25 cellular contexts compared by ENCODE assay signal in genomic region chr7:26630361-26630760, GRCh38.
"Had no signal": no experiment of that assay in that cellular context is flagged by ENCODE, and none has a peak within 500 bp of the region (broad histone marks: within the 10 kb centered on the region; RNA-seq: fewer than 3 reads in every experiment).

No MANE protein-coding gene starts in this region.

- H3K27me3 ChIP-seq: neural progenitor cell, pancreas, right lobe of liver, sigmoid colon, stomach, thyroid gland, upper lobe of right lung, uterus had no signal

- H2AFZ ChIP-seq: neural progenitor cell had no signal

- H3K9ac ChIP-seq: neural progenitor cell had no signal

- H3K4me3 ChIP-seq: neural progenitor cell, pancreas, psoas muscle, right lobe of liver, sigmoid colon, stomach, thoracic aorta, thyroid gland, tibial nerve, upper lobe of right lung, uterus had no signal

- H3K4me1 ChIP-seq: pancreas, psoas muscle, right lobe of liver, sigmoid colon, stomach, thyroid gland, tibial nerve, upper lobe of right lung, uterus had no signal

- H3K27ac ChIP-seq: neural progenitor cell, pancreas, psoas muscle, right lobe of liver, sigmoid colon, stomach, thoracic aorta, thyroid gland, tibial nerve, upper lobe of right lung, uterus had no signal

- DNase-seq: naive B cell; naive thymus-derived CD8-positive, alpha-beta T cell; nephron progenitor cell; occipital lobe; pancreas; psoas muscle; right cardiac atrium; right lobe of liver; sigmoid colon; small intestine; stimulated activated CD4-positive, alpha-beta T cell treated with anti-CD3 and anti-CD28 coated beads, Interleukin-12 subunit alpha, Interleukin-12 subunit beta, amount 100 ng/mL, for 4 hours; stimulated activated CD4-positive, alpha-beta T cell treated with anti-CD3 and anti-CD28 coated beads, Interleukin-1b, Interleukin-23, amount 100 ng/mL, for 48 hours; stimulated activated CD4-positive, alpha-beta T cell treated with anti-CD3 and anti-CD28 coated beads, Interleukin-4, amount 100 ng/mL, for 1 hour; stimulated activated CD4-positive, alpha-beta T cell treated with anti-CD3 and anti-CD28 coated beads, Interleukin-4, amount 100 ng/mL, for 4 hours; stimulated activated CD8-positive, alpha-beta memory T cell treated with anti-CD3 and anti-CD28 coated beads, Interleukin-4, amount 100 ng/mL, for 48 hours; stimulated activated naive CD4-positive, alpha-beta T cell treated with Interleukin-2 at 50 U/mL for 16 hours; stomach; thyroid gland; upper lobe of right lung; uterus had no signal

- ATAC-seq: naive thymus-derived CD8-positive, alpha-beta T cell; natural killer cell treated with Interleukin-12 subunit alpha and Interleukin-12 subunit beta and Interleukin-15 and Interleukin-18, amount 100 ng/mL, for 72 hours; pancreas; psoas muscle; right cardiac atrium; right lobe of liver; stimulated activated memory B cell treated with anti-CD40 and anti-IgM and Interleukin-4, amounts not matched to agents 10 μg/mL and 1 μg/mL and 100 μg/mL, for 72 hours; upper lobe of right lung had no signal

- H3K36me3 ChIP-seq: neural progenitor cell, pancreas, right lobe of liver, sigmoid colon, stomach, thoracic aorta, thyroid gland, tibial nerve, upper lobe of right lung, uterus had no signal

- H3K9me3 ChIP-seq: pancreas, psoas muscle, right lobe of liver, sigmoid colon, stomach, thoracic aorta, thyroid gland, tibial nerve, upper lobe of right lung, uterus had no signal

- H3K4me2 ChIP-seq: neural progenitor cell had no signal
